In the genomic region with DNA sequence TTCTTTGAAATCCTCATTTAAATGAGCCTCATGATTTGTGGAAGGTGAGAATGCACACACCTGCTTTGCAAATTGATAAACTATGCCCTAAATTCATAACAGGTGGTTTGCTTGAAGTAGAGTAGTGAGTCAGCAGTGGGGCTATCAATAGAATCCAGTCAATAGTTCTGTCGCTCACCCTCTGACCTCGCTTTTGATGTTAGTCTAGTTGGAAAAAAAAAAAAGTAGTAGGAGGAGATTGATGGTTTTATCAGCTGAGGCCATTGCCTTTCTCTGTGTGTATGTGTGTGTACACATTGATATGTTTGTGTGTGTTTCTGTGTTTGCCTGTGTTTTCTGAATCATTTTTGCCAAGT, we compare ENCODE assay signal across 17 cellular contexts.
DNase-seq lines count a peak whose midpoint lies in the region; ATAC-seq and TF ChIP-seq lines count a peak whose summit lies in the region.
"Had no signal": no experiment of that assay in that cellular context is flagged by ENCODE, and none has a peak within 500 bp of the region (broad histone marks: within the 10 kb centered on the region; RNA-seq: fewer than 3 reads in every experiment).

No MANE protein-coding gene starts in this region.

- H2AFZ ChIP-seq in Karpas-422 (ENCODE audit: low read length): no peak overlapping the region
- no peak overlapping the region for H2AFZ ChIP-seq in smooth muscle cell (ENCODE audit: low read depth)

- H3K27ac ChIP-seq in Karpas-422 (ENCODE audit: low read length) (peak overlapping the region; percentile 87), uterus (no peak overlapping the region), smooth muscle cell (ENCODE audit: low read depth) (no peak overlapping the region)
- H3K27ac ChIP-seq: psoas muscle had no signal

- H3K4me1 ChIP-seq in Karpas-422 (ENCODE audit: low read length) (peaks cover 56% of the 10 kb centered on the region), uterus (no peaks in the 10 kb centered on the region), smooth muscle cell (ENCODE audit: low read depth) (no peaks in the 10 kb centered on the region)
- H3K4me1 ChIP-seq: HAP-1, psoas muscle had no signal

- H3K27me3 ChIP-seq in Karpas-422 (ENCODE audit: low read length) (no peaks in the 10 kb centered on the region), uterus (no peaks in the 10 kb centered on the region), smooth muscle cell (ENCODE audit: low read depth) (no peaks in the 10 kb centered on the region)

- H3K9me2 ChIP-seq in Karpas-422 (replicated peaks; ENCODE audit: insufficient read depth, low read length): no peaks in the 10 kb centered on the region

- H3K4me2 ChIP-seq in Karpas-422 (ENCODE audit: low read depth, low read length, poor library complexity, severe bottlenecking) (peak overlapping the region; percentile 79), smooth muscle cell (no peak overlapping the region)

- H3F3A ChIP-seq in smooth muscle cell (ENCODE audit: low read depth): no peaks in the 10 kb centered on the region

- H3K9ac ChIP-seq in Karpas-422 (ENCODE audit: low read length) (peak overlapping the region; percentile 58), smooth muscle cell (ENCODE audit: low read depth) (no peak overlapping the region)

- intact Hi-C loops in uterus (cut with DNase I; ENCODE audit: low total_unique reads): no loop called here
- intact Hi-C loops in Right ventricle myocardium inferior (cut with DNase I): no loop called here

- DNase-seq in Karpas-422 (peak; percentile 73), uterus (no peak), smooth muscle cell (lab: John Stamatoyannopoulos, UW; ENCODE audit: unreplicated experiment) (no peak), Right ventricle myocardium inferior (ENCODE audit: missing footprints) (no peak)
- no peak for DNase-seq in activated CD4-positive, alpha-beta T cell treated with anti-CD3 and anti-CD28 coated beads, Interleukin-2, amount 50 U/mL, for 1 hour
- DNase-seq: activated gamma-delta T cell treated with Interleukin-2 at 50 U/mL for 16 hours; effector memory CD8-positive, alpha-beta T cell; mucosa of descending colon; NCI-H1092 treated with DMSO at 0.1 percent for 48 hours; NCI-H526 treated with DMSO at 0.1 percent for 48 hours; psoas muscle; stimulated activated CD4-positive, alpha-beta T cell treated with anti-CD3 and anti-CD28 coated beads, Interleukin-2, amount 100 ng/mL, for 24 hours had no signal

- H4K20me1 ChIP-seq in Karpas-422 (ENCODE audit: insufficient read depth, low read depth, low read length): no peaks in the 10 kb centered on the region
- H4K20me1 ChIP-seq in smooth muscle cell (ENCODE audit: low read depth): no peaks in the 10 kb centered on the region

- TF ChIP-seq POLR2A in uterus (IDR thresholded peaks at IDR 0.05): no peak

- H3K9me3 ChIP-seq in Karpas-422 (ENCODE audit: low read length) (peaks cover 6% of the 10 kb centered on the region), uterus (no peaks in the 10 kb centered on the region), smooth muscle cell (replicated peaks; ENCODE audit: low read depth) (no peaks in the 10 kb centered on the region)
- H3K9me3 ChIP-seq: HAP-1, mucosa of descending colon had no signal

- H3K4me3 ChIP-seq in Karpas-422 (ENCODE audit: low read length): peak overlapping the region; percentile 54
- no peak overlapping the region for H3K4me3 ChIP-seq in uterus
- no peak overlapping the region for H3K4me3 ChIP-seq in smooth muscle cell
- H3K4me3 ChIP-seq: HAP-1, mucosa of descending colon, psoas muscle had no signal

- TF ChIP-seq CTCF in uterus (IDR thresholded peaks at IDR 0.05) (no peak), smooth muscle cell (IDR thresholded peaks at IDR 0.05; ENCODE audit: borderline replicate concordance, insufficient read depth, poor library complexity, severe bottlenecking) (no peak)

- ATAC-seq in GM18498 (IDR thresholded peaks at IDR 0.05; ENCODE audit: unreplicated experiment): peak; percentile 61
- peak; percentile 80 for ATAC-seq in GM21360 (IDR thresholded peaks at IDR 0.05; ENCODE audit: unreplicated experiment)
- peak; percentile 82 for ATAC-seq in HG02885 (IDR thresholded peaks at IDR 0.05; ENCODE audit: poor library complexity, unreplicated experiment)
- no peak for ATAC-seq in Right ventricle myocardium inferior
- ATAC-seq: effector memory CD8-positive, alpha-beta T cell; mucosa of descending colon; psoas muscle; stimulated activated effector memory CD8-positive, alpha-beta T cell treated with anti-CD3 and anti-CD28 coated beads, Interleukin-12 subunit alpha, Interleukin-12 subunit beta, amount 100 ng/mL, for 72 hours had no signal

- H3K79me2 ChIP-seq in Karpas-422 (ENCODE audit: low read length) (no peaks in the 10 kb centered on the region), smooth muscle cell (ENCODE audit: low read depth) (no peaks in the 10 kb centered on the region)

- WGBS in smooth muscle cell (ENCODE audit: low lambda C conversion rate): 83% methylated on average over 2 of the region's 2 CpGs

- H3K36me3 ChIP-seq in Karpas-422 (ENCODE audit: insufficient read depth, low read length) (peaks cover 4% of the 10 kb centered on the region; the same call in 1 of the 2 replicates), uterus (no peaks in the 10 kb centered on the region), smooth muscle cell (ENCODE audit: low read depth) (no peaks in the 10 kb centered on the region)
- H3K36me3 ChIP-seq: HAP-1 had no signal
